21 cellular contexts compared by ENCODE assay signal in genomic region chr16:52501746-52502145, GRCh38.
"Had no signal": no experiment of that assay in that cellular context is flagged by ENCODE, and none has a peak within 500 bp of the region (broad histone marks: within the 10 kb centered on the region; RNA-seq: fewer than 3 reads in every experiment).

No MANE protein-coding gene starts in this region.

- H3K27ac ChIP-seq: coronary artery, hepatocyte, neutrophil, psoas muscle, spleen, thoracic aorta, transverse colon had no signal

- ATAC-seq: psoas muscle; sciatic nerve; stimulated activated memory B cell treated with anti-CD40 and anti-IgM and Interleukin-4, amounts not matched to agents 10 μg/mL and 1 μg/mL and 100 μg/mL, for 72 hours; stimulated activated naive CD8-positive, alpha-beta T cell treated with anti-CD3 and anti-CD28 coated beads, Interleukin-15, amount 100 ng/mL, for 72 hours had no signal

- DNase-seq: effector CD4-positive, alpha-beta T cell; foreskin melanocyte; head of caudate nucleus; kidney glomerular epithelial cell; mesendoderm; naive B cell; psoas muscle; retina; spleen; stimulated activated CD4-positive, alpha-beta T cell treated with anti-CD3 and anti-CD28 coated beads, Interleukin-15, amount 100 ng/mL, for 24 hours; stimulated activated CD4-positive, alpha-beta T cell treated with anti-CD3 and anti-CD28 coated beads, Interleukin-1b, Interleukin-23, amount 100 ng/mL, for 48 hours; stimulated activated CD4-positive, alpha-beta T cell treated with anti-CD3 and anti-CD28 coated beads, Interleukin-4, amount 100 ng/mL, for 24 hours; stimulated activated naive CD8-positive, alpha-beta T cell treated with anti-CD3 and anti-CD28 coated beads, Interleukin-15, amount 100 ng/mL, for 72 hours; substantia nigra; transverse colon had no signal
